Comparison of ENCODE assay signal across 8 cellular contexts in genomic region chr3:153163349-153164008, GRCh38. TPM values are rescaled to one million over a fixed set of nuclear protein-coding genes. Genes with fewer than 3 reads are reported as not detected.
DNase-seq lines count a peak whose midpoint lies in the region; ATAC-seq and TF ChIP-seq lines count a peak whose summit lies in the region.

No MANE protein-coding gene starts in this region.

- H3K4me3 ChIP-seq in A673 (ENCODE audit: low read depth, low read length, poor library complexity, severe bottlenecking) (peak overlapping the region; percentile 72), sigmoid colon (peak overlapping the region; percentile 62 to 90 (median 79))

- H3K36me3 ChIP-seq in A673 (ENCODE audit: insufficient read depth, low read length, poor library complexity, severe bottlenecking) = no peaks in the 10 kb centered on the region
- no peaks in the 10 kb centered on the region for H3K36me3 ChIP-seq in sigmoid colon

- no peak overlapping the region for H2BK12ac ChIP-seq in H9 (ENCODE audit: insufficient read length, low read depth, low read length)

- H3K27ac ChIP-seq in A673 (ENCODE audit: low read depth, low read length, poor library complexity, severe bottlenecking) (peak overlapping the region; percentile 76), H9 (ENCODE audit: insufficient read length, low read depth, low read length) (no peak overlapping the region), sigmoid colon (peak overlapping the region; percentile 91 to 98 (median 95))

- TF ChIP-seq CTCF in A673 (conservative IDR thresholded peaks at IDR 0.05; ENCODE audit: low read depth, low read length) (no peak), H9 (conservative IDR thresholded peaks at IDR 0.05) (no peak), activated B cell treated with CpG ODN at 0.5 μM for 24 hours (IDR thresholded peaks at IDR 0.05) (no peak), sigmoid colon (IDR thresholded peaks at IDR 0.05) (no peak)

- intact Hi-C loops in A673 (cut with micrococcal nuclease; ENCODE audit: unreplicated experiment) = loop anchor here (5.0 to 10.0 kb wide), 4 partner anchors 129 to 764 kb away; no protein-coding TSS in a partner anchor
- intact Hi-C loops in activated B cell treated with CpG ODN at 0.5 μM for 24 hours (cut with micrococcal nuclease) = loop anchor here (5.0 to 10.0 kb wide), 8 partner anchors 59 to 1991 kb away; no protein-coding TSS in a partner anchor
- intact Hi-C loops in sigmoid colon (cut with DNase I) = loop anchor here (2.0 to 5.0 kb wide), 3 partner anchors 111 to 604 kb away; no protein-coding TSS in a partner anchor

- TF ChIP-seq POLR2A in sigmoid colon (IDR thresholded peaks at IDR 0.05) = no peak

- H3K4me3 Mint-ChIP-seq in H9 = peak overlapping the region; percentile 94 to 99
- peak overlapping the region; percentile 97 for H3K4me3 Mint-ChIP-seq in activated B cell treated with CpG ODN at 0.5 μM for 24 hours

- no peak overlapping the region for H4K91ac ChIP-seq in H9 (ENCODE audit: insufficient read length, low read depth, low read length)

- H2BK120ac ChIP-seq in H9 (ENCODE audit: low read depth, low read length, poor library complexity, severe bottlenecking) = no peak overlapping the region

- ATAC-seq in activated B cell treated with CpG ODN at 0.5 μM for 24 hours (ENCODE audit: low read depth) (no peak), GM21381 (IDR thresholded peaks at IDR 0.05; ENCODE audit: unreplicated experiment) (no peak)

- no peak overlapping the region for H3K56ac ChIP-seq in H9 (ENCODE audit: insufficient read length, low read depth, low read length)

- H2BK5ac ChIP-seq in H9 (ENCODE audit: insufficient read length, low read length) = no peak overlapping the region

- H3K36me3 Mint-ChIP-seq in H9 (ENCODE audit: insufficient read depth in 1 of 3, low read depth in 3 of 3) (peaks cover 0 to 5% (median 3%) of the 10 kb centered on the region in 3 experiments; a peak in 3 of 7 replicates), activated B cell treated with CpG ODN at 0.5 μM for 24 hours (ENCODE audit: low read depth) (peaks cover 24% of the 10 kb centered on the region)

- H2BK15ac ChIP-seq in H9 (ENCODE audit: low read depth, low read length) = no peak overlapping the region

- H2BK20ac ChIP-seq in H9 (ENCODE audit: low read depth, low read length, poor library complexity, severe bottlenecking) = no peak overlapping the region

- H3K79me2 ChIP-seq in H9 (ENCODE audit: insufficient read depth, low read length) = peaks cover 14% of the 10 kb centered on the region; the same call in 1 of the 2 replicates

- H3K27ac Mint-ChIP-seq in H9 (peak overlapping the region in 1 of 3 experiments; percentile 90; a peak in 1 of 7 replicates), activated B cell treated with CpG ODN at 0.5 μM for 24 hours (peak overlapping the region; percentile 72)

- no peaks in the 10 kb centered on the region for H3K79me1 ChIP-seq in H9 (ENCODE audit: insufficient read depth, low read depth, low read length, poor library complexity, severe bottlenecking)

- H3K4me1 ChIP-seq in A673 (ENCODE audit: insufficient read depth, low read length, poor library complexity, severe bottlenecking) = peaks cover 31% of the 10 kb centered on the region
- no peaks in the 10 kb centered on the region for H3K4me1 ChIP-seq in H9 (ENCODE audit: insufficient read depth, low read length)
- peaks cover 3 to 43% (median 30%) of the 10 kb centered on the region in 4 donors for H3K4me1 ChIP-seq in sigmoid colon

- peak overlapping the region; percentile 56 for H3K4me2 ChIP-seq in H9 (ENCODE audit: insufficient read depth, insufficient read length, low read length)

- H3T11ph ChIP-seq in H9 (ENCODE audit: low read length) = no peak overlapping the region

- H3K9me3 ChIP-seq in A673 (ENCODE audit: low read depth, low read length, poor library complexity, severe bottlenecking) = no peaks in the 10 kb centered on the region
- H3K9me3 ChIP-seq in H9 (ENCODE audit: control insufficient read depth, low read depth, low read length) = no peaks in the 10 kb centered on the region
- H3K9me3 ChIP-seq in sigmoid colon = no peaks in the 10 kb centered on the region

- H3K27me3 Mint-ChIP-seq in H9 (ENCODE audit: low read depth) = peaks cover 2% of the 10 kb centered on the region; the same call in 1 of the 2 replicates
- H3K27me3 Mint-ChIP-seq in activated B cell treated with CpG ODN at 0.5 μM for 24 hours = no peaks in the 10 kb centered on the region

- H3K27me3 ChIP-seq in A673 (replicated peaks; ENCODE audit: insufficient read depth, low read depth, low read length, poor library complexity) (no peaks in the 10 kb centered on the region), H9 (ENCODE audit: insufficient read depth, low read length) (no peaks in the 10 kb centered on the region), sigmoid colon (no peaks in the 10 kb centered on the region)

- H3K18ac ChIP-seq in H9 (ENCODE audit: insufficient read length, low read depth, low read length) = no peak overlapping the region

- POLR2A ChIA-PET in A673 (lab: Charles Lee; ENCODE audit: low non-redundant PET) = no interaction called here
- POLR2A ChIA-PET in activated B cell treated with CpG ODN at 0.5 μM for 24 hours (lab: Charles Lee) = interaction anchor here (0.7 to 4.3 kb wide), 2 partner anchors 59 to 231 kb away, joined by 4 to 38 read pairs; no protein-coding TSS in a partner anchor

- CTCF ChIA-PET in A673 (lab: Charles Lee) (interaction anchor here (0.9 kb wide), 1 partner anchor 9 kb away, joined by 4 read pairs; no protein-coding TSS in a partner anchor), activated B cell treated with CpG ODN at 0.5 μM for 24 hours (lab: Charles Lee) (no interaction called here)

- peaks cover 14% of the 10 kb centered on the region for H3K23me2 ChIP-seq in H9 (ENCODE audit: insufficient read length, low read depth, low read length, poor library complexity, severe bottlenecking)

- H3K23ac ChIP-seq in H9 (ENCODE audit: insufficient read length, low read depth, low read length) = no peak overlapping the region

- H3K4me1 Mint-ChIP-seq in H9 (peaks cover 40 to 42% of the 10 kb centered on the region in 2 experiments), activated B cell treated with CpG ODN at 0.5 μM for 24 hours (peaks cover 56% of the 10 kb centered on the region)

- WGBS in H9 (ENCODE audit: extremely low coverage, insufficient read length, low lambda C conversion rate) = no CpG with 5 or more reads among the region's 17 CpGs
- WGBS in sigmoid colon, 2 donors = 1 to 5% methylated on average over 17 of the region's 17 CpGs

- no peak overlapping the region for H2AFZ ChIP-seq in H9 (ENCODE audit: low read length)

- H4K5ac ChIP-seq in H9 (ENCODE audit: insufficient read length, low read depth, low read length) = no peak overlapping the region

- DNase-seq in A673 (ENCODE audit: low spot score) (peak; percentile 49), H9 (no peak), activated B cell treated with CpG ODN at 0.5 μM for 24 hours (no peak), foreskin melanocyte (peak; percentile 43), sigmoid colon (no peak), amniotic stem cell (lab: John Stamatoyannopoulos, UW) (no peak)
- no peak for DNase-seq in central memory CD4-positive, alpha-beta T cell

- BruUV-seq in A673 (replicated peaks; lab: Mats Ljungman, UMichigan) = TSS peak; percentile 38

- no peaks in the 10 kb centered on the region for H4K20me1 ChIP-seq in H9 (ENCODE audit: control insufficient read depth, insufficient read depth, insufficient read length)

- H3K9me3 Mint-ChIP-seq in H9 (no peaks in the 10 kb centered on the region), activated B cell treated with CpG ODN at 0.5 μM for 24 hours (no peaks in the 10 kb centered on the region)

- H3K4ac ChIP-seq in H9 (ENCODE audit: low read depth, low read length) = no peak overlapping the region

- no peak overlapping the region for H4K8ac ChIP-seq in H9 (replicated peaks; ENCODE audit: insufficient read length, low read depth, low read length)

- TF ChIP-seq EP300 in sigmoid colon (IDR thresholded peaks at IDR 0.05) = no peak

- H3K9ac ChIP-seq in H9 (ENCODE audit: extremely low read depth, insufficient read length, low read length) = peak overlapping the region; percentile 90

- H3K14ac ChIP-seq in H9 (ENCODE audit: insufficient read depth, low read length) = peak overlapping the region; percentile 89

- no peak overlapping the region for H2AK5ac ChIP-seq in H9 (ENCODE audit: insufficient read length, low read length)

RNA-seq across cellular contexts. Expression of gene RAP2B, which starts 1.5 kb away (rescaled TPM):
- total RNA-seq in A673 (2021) (13.7 and 15.8 TPM in 2 replicates), H9 (2021) (18.2 and 18.7 TPM in 2 replicates), activated B cell treated with CpG ODN at 0.5 μM for 24 hours (10.7 and 12.2 TPM in 2 replicates), sigmoid colon (1 to 10 TPM; 8.6 to 9.4 (median 9.0) TPM)
- 1 to 10 TPM; 4.8 to 6.2 (median 6.1) TPM for polyA plus RNA-seq in sigmoid colon

Comparison
In these comparisons a context has a peak if more than half of its experiments do, and no peak if none do; other contexts are left out.
1. DNase-seq: peak in A673 (single experiment) and foreskin melanocyte (single experiment); none in H9 (single experiment), activated B cell treated with CpG ODN at 0.5 μM for 24 hours (single experiment), sigmoid colon (single experiment), central memory CD4-positive, alpha-beta T cell (single experiment) and amniotic stem cell (single experiment).